ENCODE assay signal across 2 cellular contexts in the genomic region with DNA sequence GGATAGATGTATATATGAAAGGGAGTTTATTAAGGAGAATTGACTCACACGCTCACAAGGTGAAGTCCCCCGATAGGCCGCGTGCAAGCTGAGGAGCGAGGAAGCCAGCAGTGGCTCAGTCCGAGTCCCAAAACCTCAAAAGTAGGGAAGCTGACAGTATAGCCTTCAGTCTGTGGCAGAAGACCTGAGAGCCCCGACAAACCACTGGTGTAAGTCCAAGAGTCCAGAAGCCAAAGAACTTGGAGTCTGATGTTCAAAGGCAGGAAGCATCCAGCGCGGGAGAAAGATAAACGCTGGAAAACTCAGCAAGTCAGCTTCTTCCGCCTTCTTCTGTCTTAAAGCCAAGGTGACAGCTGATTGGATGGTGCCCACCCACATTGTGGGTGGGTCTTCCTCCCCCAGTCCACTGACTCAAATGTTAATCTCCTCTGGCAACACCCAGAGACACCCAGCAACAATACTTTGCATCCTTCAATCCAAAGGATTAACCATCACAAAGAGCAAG.
TF ChIP-seq lines count a peak whose summit lies in the region.

No MANE protein-coding gene starts in this region.

TF ChIP-seq in WTC11, 78 proteins besides CTCF, POLR2A, EP300 and RAD21:
- TF ChIP-seq, protein P1, sequence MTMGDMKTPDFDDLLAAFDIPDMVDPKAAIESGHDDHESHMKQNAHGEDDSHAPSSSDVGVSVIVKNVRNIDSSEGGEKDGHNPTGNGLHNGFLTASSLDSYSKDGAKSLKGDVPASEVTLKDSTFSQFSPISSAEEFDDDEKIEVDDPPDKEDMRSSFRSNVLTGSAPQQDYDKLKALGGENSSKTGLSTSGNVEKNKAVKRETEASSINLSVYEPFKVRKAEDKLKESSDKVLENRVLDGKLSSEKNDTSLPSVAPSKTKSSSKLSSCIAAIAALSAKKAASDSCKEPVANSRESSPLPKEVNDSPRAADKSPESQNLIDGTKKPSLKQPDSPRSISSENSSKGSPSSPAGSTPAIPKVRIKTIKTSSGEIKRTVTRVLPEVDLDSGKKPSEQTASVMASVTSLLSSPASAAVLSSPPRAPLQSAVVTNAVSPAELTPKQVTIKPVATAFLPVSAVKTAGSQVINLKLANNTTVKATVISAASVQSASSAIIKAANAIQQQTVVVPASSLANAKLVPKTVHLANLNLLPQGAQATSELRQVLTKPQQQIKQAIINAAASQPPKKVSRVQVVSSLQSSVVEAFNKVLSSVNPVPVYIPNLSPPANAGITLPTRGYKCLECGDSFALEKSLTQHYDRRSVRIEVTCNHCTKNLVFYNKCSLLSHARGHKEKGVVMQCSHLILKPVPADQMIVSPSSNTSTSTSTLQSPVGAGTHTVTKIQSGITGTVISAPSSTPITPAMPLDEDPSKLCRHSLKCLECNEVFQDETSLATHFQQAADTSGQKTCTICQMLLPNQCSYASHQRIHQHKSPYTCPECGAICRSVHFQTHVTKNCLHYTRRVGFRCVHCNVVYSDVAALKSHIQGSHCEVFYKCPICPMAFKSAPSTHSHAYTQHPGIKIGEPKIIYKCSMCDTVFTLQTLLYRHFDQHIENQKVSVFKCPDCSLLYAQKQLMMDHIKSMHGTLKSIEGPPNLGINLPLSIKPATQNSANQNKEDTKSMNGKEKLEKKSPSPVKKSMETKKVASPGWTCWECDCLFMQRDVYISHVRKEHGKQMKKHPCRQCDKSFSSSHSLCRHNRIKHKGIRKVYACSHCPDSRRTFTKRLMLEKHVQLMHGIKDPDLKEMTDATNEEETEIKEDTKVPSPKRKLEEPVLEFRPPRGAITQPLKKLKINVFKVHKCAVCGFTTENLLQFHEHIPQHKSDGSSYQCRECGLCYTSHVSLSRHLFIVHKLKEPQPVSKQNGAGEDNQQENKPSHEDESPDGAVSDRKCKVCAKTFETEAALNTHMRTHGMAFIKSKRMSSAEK (CRISPR knock-in tag; IDR thresholded peaks at IDR 0.05; ENCODE audit: borderline replicate concordance), result no peak
- TF ChIP-seq, protein P2, sequence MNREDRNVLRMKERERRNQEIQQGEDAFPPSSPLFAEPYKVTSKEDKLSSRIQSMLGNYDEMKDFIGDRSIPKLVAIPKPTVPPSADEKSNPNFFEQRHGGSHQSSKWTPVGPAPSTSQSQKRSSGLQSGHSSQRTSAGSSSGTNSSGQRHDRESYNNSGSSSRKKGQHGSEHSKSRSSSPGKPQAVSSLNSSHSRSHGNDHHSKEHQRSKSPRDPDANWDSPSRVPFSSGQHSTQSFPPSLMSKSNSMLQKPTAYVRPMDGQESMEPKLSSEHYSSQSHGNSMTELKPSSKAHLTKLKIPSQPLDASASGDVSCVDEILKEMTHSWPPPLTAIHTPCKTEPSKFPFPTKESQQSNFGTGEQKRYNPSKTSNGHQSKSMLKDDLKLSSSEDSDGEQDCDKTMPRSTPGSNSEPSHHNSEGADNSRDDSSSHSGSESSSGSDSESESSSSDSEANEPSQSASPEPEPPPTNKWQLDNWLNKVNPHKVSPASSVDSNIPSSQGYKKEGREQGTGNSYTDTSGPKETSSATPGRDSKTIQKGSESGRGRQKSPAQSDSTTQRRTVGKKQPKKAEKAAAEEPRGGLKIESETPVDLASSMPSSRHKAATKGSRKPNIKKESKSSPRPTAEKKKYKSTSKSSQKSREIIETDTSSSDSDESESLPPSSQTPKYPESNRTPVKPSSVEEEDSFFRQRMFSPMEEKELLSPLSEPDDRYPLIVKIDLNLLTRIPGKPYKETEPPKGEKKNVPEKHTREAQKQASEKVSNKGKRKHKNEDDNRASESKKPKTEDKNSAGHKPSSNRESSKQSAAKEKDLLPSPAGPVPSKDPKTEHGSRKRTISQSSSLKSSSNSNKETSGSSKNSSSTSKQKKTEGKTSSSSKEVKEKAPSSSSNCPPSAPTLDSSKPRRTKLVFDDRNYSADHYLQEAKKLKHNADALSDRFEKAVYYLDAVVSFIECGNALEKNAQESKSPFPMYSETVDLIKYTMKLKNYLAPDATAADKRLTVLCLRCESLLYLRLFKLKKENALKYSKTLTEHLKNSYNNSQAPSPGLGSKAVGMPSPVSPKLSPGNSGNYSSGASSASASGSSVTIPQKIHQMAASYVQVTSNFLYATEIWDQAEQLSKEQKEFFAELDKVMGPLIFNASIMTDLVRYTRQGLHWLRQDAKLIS (CRISPR knock-in tag; IDR thresholded peaks at IDR 0.05; ENCODE audit: borderline replicate concordance), result no peak
- no peak for TF ChIP-seq ESRRA (CRISPR knock-in tag; IDR thresholded peaks at IDR 0.05; ENCODE audit: borderline replicate concordance)
- TF ChIP-seq MXD4 (CRISPR knock-in tag; IDR thresholded peaks at IDR 0.05; ENCODE audit: borderline replicate concordance), result no peak
- no peak for TF ChIP-seq ZNF396 (CRISPR knock-in tag; IDR thresholded peaks at IDR 0.05; ENCODE audit: borderline replicate concordance)
- no peak for TF ChIP-seq FOXJ3 (CRISPR knock-in tag; IDR thresholded peaks at IDR 0.05; ENCODE audit: borderline replicate concordance)
- TF ChIP-seq EMX1 (CRISPR knock-in tag; IDR thresholded peaks at IDR 0.05), result no peak
- TF ChIP-seq, protein P3, sequence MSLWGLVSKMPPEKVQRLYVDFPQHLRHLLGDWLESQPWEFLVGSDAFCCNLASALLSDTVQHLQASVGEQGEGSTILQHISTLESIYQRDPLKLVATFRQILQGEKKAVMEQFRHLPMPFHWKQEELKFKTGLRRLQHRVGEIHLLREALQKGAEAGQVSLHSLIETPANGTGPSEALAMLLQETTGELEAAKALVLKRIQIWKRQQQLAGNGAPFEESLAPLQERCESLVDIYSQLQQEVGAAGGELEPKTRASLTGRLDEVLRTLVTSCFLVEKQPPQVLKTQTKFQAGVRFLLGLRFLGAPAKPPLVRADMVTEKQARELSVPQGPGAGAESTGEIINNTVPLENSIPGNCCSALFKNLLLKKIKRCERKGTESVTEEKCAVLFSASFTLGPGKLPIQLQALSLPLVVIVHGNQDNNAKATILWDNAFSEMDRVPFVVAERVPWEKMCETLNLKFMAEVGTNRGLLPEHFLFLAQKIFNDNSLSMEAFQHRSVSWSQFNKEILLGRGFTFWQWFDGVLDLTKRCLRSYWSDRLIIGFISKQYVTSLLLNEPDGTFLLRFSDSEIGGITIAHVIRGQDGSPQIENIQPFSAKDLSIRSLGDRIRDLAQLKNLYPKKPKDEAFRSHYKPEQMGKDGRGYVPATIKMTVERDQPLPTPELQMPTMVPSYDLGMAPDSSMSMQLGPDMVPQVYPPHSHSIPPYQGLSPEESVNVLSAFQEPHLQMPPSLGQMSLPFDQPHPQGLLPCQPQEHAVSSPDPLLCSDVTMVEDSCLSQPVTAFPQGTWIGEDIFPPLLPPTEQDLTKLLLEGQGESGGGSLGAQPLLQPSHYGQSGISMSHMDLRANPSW (CRISPR knock-in tag; conservative IDR thresholded peaks at IDR 0.05; ENCODE audit: low read depth), result no peak
- no peak for TF ChIP-seq JAZF1 (CRISPR knock-in tag; IDR thresholded peaks at IDR 0.05)
- TF ChIP-seq, protein P4, sequence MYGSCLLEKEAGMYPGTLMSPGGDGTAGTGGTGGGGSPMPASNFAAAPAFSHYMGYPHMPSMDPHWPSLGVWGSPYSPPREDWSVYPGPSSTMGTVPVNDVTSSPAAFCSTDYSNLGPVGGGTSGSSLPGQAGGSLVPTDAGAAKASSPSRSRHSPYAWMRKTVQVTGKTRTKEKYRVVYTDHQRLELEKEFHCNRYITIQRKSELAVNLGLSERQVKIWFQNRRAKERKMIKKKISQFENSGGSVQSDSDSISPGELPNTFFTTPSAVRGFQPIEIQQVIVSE (CRISPR knock-in tag; IDR thresholded peaks at IDR 0.05; ENCODE audit: borderline replicate concordance), result no peak

TF ChIP-seq in HepG2, 621 proteins besides CTCF, POLR2A, EP300 and RAD21 (continued from another document):
- TF ChIP-seq, protein P5, sequence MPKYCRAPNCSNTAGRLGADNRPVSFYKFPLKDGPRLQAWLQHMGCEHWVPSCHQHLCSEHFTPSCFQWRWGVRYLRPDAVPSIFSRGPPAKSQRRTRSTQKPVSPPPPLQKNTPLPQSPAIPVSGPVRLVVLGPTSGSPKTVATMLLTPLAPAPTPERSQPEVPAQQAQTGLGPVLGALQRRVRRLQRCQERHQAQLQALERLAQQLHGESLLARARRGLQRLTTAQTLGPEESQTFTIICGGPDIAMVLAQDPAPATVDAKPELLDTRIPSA (CRISPR knock-in tag; IDR thresholded peaks at IDR 0.05; ENCODE audit: borderline replicate concordance), result no peak
- no peak for TF ChIP-seq RXRB (CRISPR knock-in tag; IDR thresholded peaks at IDR 0.05; ENCODE audit: borderline replicate concordance)
- TF ChIP-seq, protein P6, sequence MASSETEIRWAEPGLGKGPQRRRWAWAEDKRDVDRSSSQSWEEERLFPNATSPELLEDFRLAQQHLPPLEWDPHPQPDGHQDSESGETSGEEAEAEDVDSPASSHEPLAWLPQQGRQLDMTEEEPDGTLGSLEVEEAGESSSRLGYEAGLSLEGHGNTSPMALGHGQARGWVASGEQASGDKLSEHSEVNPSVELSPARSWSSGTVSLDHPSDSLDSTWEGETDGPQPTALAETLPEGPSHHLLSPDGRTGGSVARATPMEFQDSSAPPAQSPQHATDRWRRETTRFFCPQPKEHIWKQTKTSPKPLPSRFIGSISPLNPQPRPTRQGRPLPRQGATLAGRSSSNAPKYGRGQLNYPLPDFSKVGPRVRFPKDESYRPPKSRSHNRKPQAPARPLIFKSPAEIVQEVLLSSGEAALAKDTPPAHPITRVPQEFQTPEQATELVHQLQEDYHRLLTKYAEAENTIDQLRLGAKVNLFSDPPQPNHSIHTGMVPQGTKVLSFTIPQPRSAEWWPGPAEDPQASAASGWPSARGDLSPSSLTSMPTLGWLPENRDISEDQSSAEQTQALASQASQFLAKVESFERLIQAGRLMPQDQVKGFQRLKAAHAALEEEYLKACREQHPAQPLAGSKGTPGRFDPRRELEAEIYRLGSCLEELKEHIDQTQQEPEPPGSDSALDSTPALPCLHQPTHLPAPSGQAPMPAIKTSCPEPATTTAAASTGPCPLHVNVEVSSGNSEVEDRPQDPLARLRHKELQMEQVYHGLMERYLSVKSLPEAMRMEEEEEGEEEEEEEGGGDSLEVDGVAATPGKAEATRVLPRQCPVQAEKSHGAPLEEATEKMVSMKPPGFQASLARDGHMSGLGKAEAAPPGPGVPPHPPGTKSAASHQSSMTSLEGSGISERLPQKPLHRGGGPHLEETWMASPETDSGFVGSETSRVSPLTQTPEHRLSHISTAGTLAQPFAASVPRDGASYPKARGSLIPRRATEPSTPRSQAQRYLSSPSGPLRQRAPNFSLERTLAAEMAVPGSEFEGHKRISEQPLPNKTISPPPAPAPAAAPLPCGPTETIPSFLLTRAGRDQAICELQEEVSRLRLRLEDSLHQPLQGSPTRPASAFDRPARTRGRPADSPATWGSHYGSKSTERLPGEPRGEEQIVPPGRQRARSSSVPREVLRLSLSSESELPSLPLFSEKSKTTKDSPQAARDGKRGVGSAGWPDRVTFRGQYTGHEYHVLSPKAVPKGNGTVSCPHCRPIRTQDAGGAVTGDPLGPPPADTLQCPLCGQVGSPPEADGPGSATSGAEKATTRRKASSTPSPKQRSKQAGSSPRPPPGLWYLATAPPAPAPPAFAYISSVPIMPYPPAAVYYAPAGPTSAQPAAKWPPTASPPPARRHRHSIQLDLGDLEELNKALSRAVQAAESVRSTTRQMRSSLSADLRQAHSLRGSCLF (CRISPR knock-in tag; IDR thresholded peaks at IDR 0.05; ENCODE audit: borderline replicate concordance), result no peak
